8 cellular contexts compared by ENCODE assay signal in genomic region chr2:210577263-210578071, GRCh38. TPM values are rescaled to one million over a fixed set of nuclear protein-coding genes. Genes with fewer than 3 reads are reported as not detected.
DNase-seq lines count a peak whose midpoint lies in the region; ATAC-seq lines count a peak whose summit lies in the region.

No MANE protein-coding gene starts in this region.

- no peaks in the 10 kb centered on the region for H3K9me3 Mint-ChIP-seq in activated T-helper 17 cell treated with anti-CD3 and anti-CD28 coated beads, Interleukin-2, amount 50 U/mL, for 72 hours

- no peaks in the 10 kb centered on the region for H3K4me1 Mint-ChIP-seq in activated T-helper 17 cell treated with anti-CD3 and anti-CD28 coated beads, Interleukin-2, amount 50 U/mL, for 72 hours

- DNase-seq in CMK (ENCODE audit: low read depth) (peak; percentile 7), NCI-H146 (lab: John Stamatoyannopoulos, UW) (peak; percentile 57), iPS DF 4.7 (ENCODE audit: extremely low read depth, low spot score) (peak; percentile 38), superior temporal gyrus (ENCODE audit: extremely low spot score) (peak; percentile 94), KG1 (lab: John Stamatoyannopoulos, UW) (no peak)

- H3K36me3 Mint-ChIP-seq in activated T-helper 17 cell treated with anti-CD3 and anti-CD28 coated beads, Interleukin-2, amount 50 U/mL, for 72 hours (ENCODE audit: low read depth): no peaks in the 10 kb centered on the region

- H3K4me3 Mint-ChIP-seq in activated T-helper 17 cell treated with anti-CD3 and anti-CD28 coated beads, Interleukin-2, amount 50 U/mL, for 72 hours: no peak overlapping the region

- H3K27ac Mint-ChIP-seq in activated T-helper 17 cell treated with anti-CD3 and anti-CD28 coated beads, Interleukin-2, amount 50 U/mL, for 72 hours: no peak overlapping the region

- H3K27me3 Mint-ChIP-seq in activated T-helper 17 cell treated with anti-CD3 and anti-CD28 coated beads, Interleukin-2, amount 50 U/mL, for 72 hours: no peaks in the 10 kb centered on the region

- ATAC-seq in GM18858 (IDR thresholded peaks at IDR 0.05; ENCODE audit: unreplicated experiment): peak; percentile 96
- ATAC-seq in HG02885 (IDR thresholded peaks at IDR 0.05; ENCODE audit: poor library complexity, unreplicated experiment): peak; percentile 96
- ATAC-seq in activated T-helper 17 cell treated with anti-CD3 and anti-CD28 coated beads, Interleukin-2, amount 50 U/mL, for 72 hours (replicated peaks): peak; percentile 39

RNA-seq across cellular contexts. Expression of gene CPS1, which starts 21.1 kb away (rescaled TPM):
- 1 to 10 TPM in 1 of 2 donors, under 1 TPM in 1; 0.76 to 1.3 TPM for total RNA-seq in activated T-helper 17 cell treated with anti-CD3 and anti-CD28 coated beads, Interleukin-2, amount 50 U/mL, for 72 hours

Comparison
In these comparisons a context has a peak if more than half of its experiments do, and no peak if none do; other contexts are left out.
1. ATAC-seq: peak in every context shown above with its lines; median percentile 96 in GM18858; 96 in HG02885; 39 in activated T-helper 17 cell treated with anti-CD3 and anti-CD28 coated beads, Interleukin-2, amount 50 U/mL, for 72 hours.